In the genomic region with DNA sequence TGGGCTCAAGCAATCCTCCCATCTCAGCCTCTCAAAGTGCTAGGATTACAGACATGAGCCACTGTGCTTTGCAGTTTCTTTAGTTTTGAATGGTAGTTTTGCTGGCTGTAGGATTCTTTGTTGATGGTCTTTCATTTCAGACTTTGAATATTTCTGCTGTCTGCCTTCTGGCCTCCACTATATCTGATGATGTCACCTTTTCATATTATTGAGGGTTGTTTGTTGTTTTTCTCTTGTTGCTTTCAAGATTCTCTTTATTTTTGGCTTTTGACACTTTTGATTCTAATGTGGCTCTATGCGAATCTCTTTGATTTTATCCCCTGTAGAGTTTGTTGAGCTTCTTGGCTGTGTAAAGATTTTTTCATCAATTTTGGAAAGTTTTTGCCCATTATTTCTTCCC, we compare ENCODE assay signal across 28 cellular contexts.
"Had no signal": no experiment of that assay in that cellular context is flagged by ENCODE, and none has a peak within 500 bp of the region (broad histone marks: within the 10 kb centered on the region; RNA-seq: fewer than 3 reads in every experiment).

No MANE protein-coding gene starts in this region.

- H3K27ac ChIP-seq: colonic mucosa, coronary artery, dorsolateral prefrontal cortex, epithelial cell of prostate, esophagus muscularis mucosa, esophagus squamous epithelium, foreskin keratinocyte, gastrocnemius medialis, gastroesophageal sphincter, heart left ventricle, heart right ventricle had no signal

- H3K27me3 ChIP-seq: colonic mucosa, dorsolateral prefrontal cortex, esophagus muscularis mucosa, esophagus squamous epithelium, gastrocnemius medialis, gastroesophageal sphincter, heart left ventricle, heart right ventricle had no signal

- H3K9me3 ChIP-seq: colonic mucosa, esophagus squamous epithelium, gastrocnemius medialis had no signal

- ATAC-seq: effector memory CD8-positive, alpha-beta T cell; esophagus mucosa; foreskin keratinocyte; gastrocnemius medialis; gastroesophageal sphincter; heart left ventricle; heart right ventricle had no signal

- H3K4me1 ChIP-seq: colonic mucosa, esophagus muscularis mucosa, esophagus squamous epithelium, foreskin keratinocyte, gastrocnemius medialis, gastroesophageal sphincter, heart left ventricle, heart right ventricle had no signal

- H3K4me3 ChIP-seq: colonic mucosa, coronary artery, dorsolateral prefrontal cortex, esophagus muscularis mucosa, esophagus squamous epithelium, gastrocnemius medialis, gastroesophageal sphincter, heart left ventricle, heart right ventricle had no signal

- FAIRE-seq: colon, endometrium, endothelial cell of umbilical vein, frontal cortex had no signal

- H3K36me3 ChIP-seq: colonic mucosa, esophagus squamous epithelium, gastrocnemius medialis, heart left ventricle, heart right ventricle had no signal

- DNase-seq: colonic mucosa; cortex of kidney; dermis blood vessel endothelial cell; dorsolateral prefrontal cortex; effector CD4-positive, alpha-beta T cell; effector CD8-positive, alpha-beta T cell; effector memory CD4-positive, alpha-beta T cell; effector memory CD8-positive, alpha-beta T cell; endodermal cell; erythroblast; esophagus squamous epithelium; foreskin fibroblast; foreskin keratinocyte; foreskin melanocyte; gastrocnemius medialis; glutamatergic neuron; head of caudate nucleus; heart left ventricle; heart right ventricle had no signal
